Comparison of ENCODE assay signal across 9 cellular contexts in the genomic region with DNA sequence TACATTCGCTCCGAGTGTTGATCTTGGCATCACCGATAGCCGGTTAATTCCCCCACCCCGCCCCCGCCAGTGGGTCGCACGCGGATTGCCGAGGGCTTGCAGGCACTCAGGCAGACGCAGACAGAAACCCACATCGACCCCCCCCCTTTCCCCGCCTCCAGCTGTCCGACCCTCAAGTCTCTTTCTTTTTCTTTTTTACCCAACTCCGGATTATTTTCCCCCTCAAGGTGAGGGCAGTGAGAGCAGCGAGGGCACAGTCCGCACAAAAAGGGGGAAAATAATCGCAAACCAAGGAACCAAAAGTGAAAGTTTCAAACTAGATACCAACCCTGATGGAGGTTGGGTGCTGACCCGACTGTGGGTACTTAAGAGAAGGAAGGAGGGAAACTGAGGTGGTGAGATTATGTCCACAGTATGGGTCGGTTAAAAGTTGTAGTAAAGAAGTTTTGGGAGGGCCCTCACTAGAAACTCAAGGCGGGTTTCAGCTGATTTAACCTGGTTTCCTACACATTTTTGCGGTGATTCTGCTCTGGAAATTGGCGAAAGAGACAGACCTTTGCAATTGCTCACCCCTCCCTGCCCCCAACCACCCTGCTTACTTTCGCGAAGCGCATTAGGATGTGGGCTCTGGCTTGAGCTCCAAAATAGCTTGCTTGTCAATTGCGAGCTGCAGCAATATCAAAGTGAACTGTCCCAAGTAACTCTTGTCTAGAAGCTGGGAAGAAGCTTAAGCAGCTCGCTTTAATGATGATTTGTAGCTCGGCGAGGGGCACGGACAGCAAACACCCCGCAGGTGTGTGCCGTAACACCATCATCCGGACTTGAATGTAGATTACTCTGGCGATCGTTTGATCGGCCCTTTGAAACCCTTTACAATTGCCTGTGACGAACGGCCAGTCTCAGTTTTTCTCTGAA. TPM values are rescaled to one million over a fixed set of nuclear protein-coding genes. Genes with fewer than 3 reads are reported as not detected.
A peak's percentile ranks its signal among the peaks of the same experiment; 100 is the strongest.
DNase-seq lines count a peak whose midpoint lies in the region; TF ChIP-seq lines count a peak whose summit lies in the region.
"Had no signal": no experiment of that assay in that cellular context is flagged by ENCODE, and none has a peak within 500 bp of the region (broad histone marks: within the 10 kb centered on the region; RNA-seq: fewer than 3 reads in every experiment).

No MANE protein-coding gene starts in this region.

- H3K9ac ChIP-seq in ES-I3 (ENCODE audit: low read depth, low read length) (peak overlapping the region; percentile 66), rectal smooth muscle tissue (ENCODE audit: low read length) (no peak overlapping the region)
- H3K9ac ChIP-seq: KMS-11 had no signal

- POLR2A ChIA-PET in RWPE1 (lab: Yijun Ruan, JAX; ENCODE audit: low non-redundant PET) = interaction anchor here (0.6 kb wide), 1 partner anchor 688 kb away, joined by 8 read pairs; no protein-coding TSS in a partner anchor

- TF ChIP-seq POLR2A in Peyer's patch (IDR thresholded peaks at IDR 0.05) = no peak

- H3K4me3 ChIP-seq in Peyer's patch (peak overlapping the region; percentile 16 to 42 (median 27)), rectal smooth muscle tissue (ENCODE audit: low read length) (peak overlapping the region; percentile 55)

- DNase-seq in Peyer's patch = no peak
- DNase-seq in globus pallidus (ENCODE audit: low spot score) = peak; percentile 63
- no peak for DNase-seq in NAMALWA (ENCODE audit: low spot score)
- DNase-seq in SW 1271 (lab: John Stamatoyannopoulos, UW) = no peak
- DNase-seq in RWPE1 (ENCODE audit: low spot score) = no peak
- no peak for DNase-seq in activated CD4-positive, alpha-beta T cell treated with anti-CD3 and anti-CD28 coated beads, Interleukin-2, amount 50 U/mL, for 4 hours

- no peaks in the 10 kb centered on the region for H3K9me3 ChIP-seq in ES-I3 (ENCODE audit: control insufficient read depth, insufficient read depth, low read length)
- peaks cover 0 to 4% (median 0%) of the 10 kb centered on the region in 4 donors for H3K9me3 ChIP-seq in Peyer's patch

- CTCF ChIA-PET in RWPE1 (lab: Yijun Ruan, JAX) = interaction anchor here (0.5 to 1.2 kb wide), 8 partner anchors 9 to 1102 kb away, joined by 3 to 4 read pairs (median 3); no protein-coding TSS in a partner anchor

- H3K27me3 ChIP-seq in Peyer's patch (peaks cover 0 to 57% of the 10 kb centered on the region in 2 donors), rectal smooth muscle tissue (ENCODE audit: control insufficient read depth, insufficient read depth, low read length) (peaks cover 57% of the 10 kb centered on the region)

- H3K27ac ChIP-seq in Peyer's patch (no peak overlapping the region), rectal smooth muscle tissue (ENCODE audit: low read depth, low read length) (peak overlapping the region; percentile 66), RWPE1 (no peak overlapping the region)
- H3K27ac ChIP-seq: KMS-11 had no signal

- no peak for TF ChIP-seq CTCF in Peyer's patch (IDR thresholded peaks at IDR 0.05)
- TF ChIP-seq CTCF in RWPE1 (conservative IDR thresholded peaks at IDR 0.05; ENCODE audit: low read depth) = no peak

- H3K4me1 ChIP-seq in ES-I3 (ENCODE audit: insufficient read depth, low read length) = peaks cover 47% of the 10 kb centered on the region
- H3K4me1 ChIP-seq in Peyer's patch = peaks cover 0 to 11% (median 0%) of the 10 kb centered on the region in 4 donors
- H3K4me1 ChIP-seq in rectal smooth muscle tissue (ENCODE audit: control insufficient read depth, insufficient read depth, low read length) = no peaks in the 10 kb centered on the region

- H3K36me3 ChIP-seq in ES-I3 (ENCODE audit: insufficient read depth, low read length) (no peaks in the 10 kb centered on the region), Peyer's patch (no peaks in the 10 kb centered on the region), rectal smooth muscle tissue (ENCODE audit: control insufficient read depth, insufficient read depth, low read length) (no peaks in the 10 kb centered on the region)

RNA-seq across cellular contexts. Expression of a gene that starts 15.7 kb away (rescaled TPM):
- total RNA-seq in Peyer's patch = under 1 TPM in 2 of 4 donors, not detected in 2; 0.57 to 0.67 TPM
